In genomic region chr13:114069376-114070097, GRCh38 we compare ENCODE assay signal across 10 cellular contexts.
DNase-seq lines count a peak whose midpoint lies in the region; ATAC-seq and TF ChIP-seq lines count a peak whose summit lies in the region.
"Had no signal": no experiment of that assay in that cellular context is flagged by ENCODE, and none has a peak within 500 bp of the region (broad histone marks: within the 10 kb centered on the region; RNA-seq: fewer than 3 reads in every experiment).

No MANE protein-coding gene starts in this region.

- no peaks in the 10 kb centered on the region for H3K9me3 ChIP-seq in naive thymus-derived CD4-positive, alpha-beta T cell (ENCODE audit: control insufficient read depth in 2 of 3, low read length in 3 of 3)
- no peaks in the 10 kb centered on the region for H3K9me3 ChIP-seq in thyroid gland

- POLR2A ChIA-PET in naive thymus-derived CD4-positive, alpha-beta T cell (lab: Charles Lee): no interaction called here

- TF ChIP-seq CTCF in brain microvascular endothelial cell (IDR thresholded peaks at IDR 0.05; ENCODE audit: low read depth, low read length, missing control alignments) (no peak), thyroid gland (IDR thresholded peaks at IDR 0.05) (no peak)

- in situ Hi-C loops in brain microvascular endothelial cell (cut with HindIII; ENCODE audit: low pct_ligation_motif_present, low sequenced_read_pairs): no loop called here

- H3K4me1 Mint-ChIP-seq in activated T-cell treated with anti-CD3 and anti-CD28 coated beads, Interleukin-2, amount 50 U/mL, for 72 hours (ENCODE audit: low read depth): peaks cover 55% of the 10 kb centered on the region
- peaks cover 47 to 72% (median 69%) of the 10 kb centered on the region in 7 donors for H3K4me1 Mint-ChIP-seq in naive thymus-derived CD4-positive, alpha-beta T cell

- peaks cover 2% of the 10 kb centered on the region in 2 donors for H3K9me3 Mint-ChIP-seq in activated T-cell treated with anti-CD3 and anti-CD28 coated beads, Interleukin-2, amount 50 U/mL, for 72 hours
- H3K9me3 Mint-ChIP-seq in naive thymus-derived CD4-positive, alpha-beta T cell: peaks cover 0 to 4% (median 0%) of the 10 kb centered on the region in 11 donors

- DNase-seq in activated T-cell treated with anti-CD3 and anti-CD28 coated beads, Interleukin-2, amount 50 U/mL, for 1 hour: peak; percentile 16
- DNase-seq in activated T-cell treated with anti-CD3 and anti-CD28 coated beads, Interleukin-2, amount 50 U/mL, for 72 hours: no peak
- DNase-seq in brain microvascular endothelial cell (no peak), thyroid gland (no peak)
- DNase-seq in naive thymus-derived CD4-positive, alpha-beta T cell: no peak
- no peak for DNase-seq in stimulated activated CD4-positive, alpha-beta T cell treated with anti-CD3 and anti-CD28 coated beads, Interleukin-2, amount 100 ng/mL, for 24 hours
- DNase-seq: H9, nucleus accumbens had no signal

- peak overlapping the region in 1 of 2 donors; percentile 77 for H3K4me3 Mint-ChIP-seq in activated T-cell treated with anti-CD3 and anti-CD28 coated beads, Interleukin-2, amount 50 U/mL, for 72 hours
- peak overlapping the region in 2 of 10 donors; percentile 81 to 82 for H3K4me3 Mint-ChIP-seq in naive thymus-derived CD4-positive, alpha-beta T cell
- H3K4me3 Mint-ChIP-seq: H9 had no signal

- 64 to 80% methylated on average over 1 to 19 of the region's 32 CpGs for WGBS in thyroid gland, 2 donors

- no peak overlapping the region for H3K27ac Mint-ChIP-seq in activated T-cell treated with anti-CD3 and anti-CD28 coated beads, Interleukin-2, amount 50 U/mL, for 72 hours
- H3K27ac Mint-ChIP-seq in naive thymus-derived CD4-positive, alpha-beta T cell: peak overlapping the region in 6 of 9 donors; percentile 44 to 97 (median 94)

- H3K4me1 ChIP-seq in naive thymus-derived CD4-positive, alpha-beta T cell (ENCODE audit: control insufficient read depth in 2 of 2, insufficient read depth in 2 of 2, low read length in 2 of 2): peaks cover 41 to 48% of the 10 kb centered on the region in 2 donors
- peaks cover 34 to 59% of the 10 kb centered on the region in 2 donors for H3K4me1 ChIP-seq in thyroid gland

- ATAC-seq in activated T-cell treated with anti-CD3 and anti-CD28 coated beads, Interleukin-2, amount 50 U/mL, for 72 hours (replicated peaks in 1 of 2): no peak
- ATAC-seq in naive thymus-derived CD4-positive, alpha-beta T cell: no peak
- no peak for ATAC-seq in HG02759 (IDR thresholded peaks at IDR 0.05; ENCODE audit: unreplicated experiment)
- no peak for ATAC-seq in GM19395 (IDR thresholded peaks at IDR 0.05; ENCODE audit: unreplicated experiment)

- H3K36me3 Mint-ChIP-seq in activated T-cell treated with anti-CD3 and anti-CD28 coated beads, Interleukin-2, amount 50 U/mL, for 72 hours (ENCODE audit: insufficient read depth in 2 of 2): peaks cover 6 to 12% of the 10 kb centered on the region in 2 donors
- H3K36me3 Mint-ChIP-seq in naive thymus-derived CD4-positive, alpha-beta T cell: peaks cover 8 to 44% (median 34%) of the 10 kb centered on the region in 5 donors

- H3K36me3 ChIP-seq in brain microvascular endothelial cell (replicated peaks) (peaks cover 22% of the 10 kb centered on the region), thyroid gland (no peaks in the 10 kb centered on the region)
- H3K36me3 ChIP-seq in naive thymus-derived CD4-positive, alpha-beta T cell (ENCODE audit: control insufficient read depth in 2 of 3, insufficient read depth in 3 of 3, low read length in 3 of 3): peaks cover 22 to 47% (median 30%) of the 10 kb centered on the region in 3 experiments

- H3K27me3 Mint-ChIP-seq in activated T-cell treated with anti-CD3 and anti-CD28 coated beads, Interleukin-2, amount 50 U/mL, for 72 hours (ENCODE audit: low read depth): no peaks in the 10 kb centered on the region
- no peaks in the 10 kb centered on the region for H3K27me3 Mint-ChIP-seq in naive thymus-derived CD4-positive, alpha-beta T cell

- intact Hi-C loops in naive thymus-derived CD4-positive, alpha-beta T cell (cut with micrococcal nuclease): loop anchor here in 1 of 2 donors (5.0 kb wide), 1 partner anchor 43 kb away; no protein-coding TSS in a partner anchor
- intact Hi-C loops in thyroid gland (cut with DNase I): no loop called here

- CTCF ChIA-PET in naive thymus-derived CD4-positive, alpha-beta T cell (lab: Charles Lee): no interaction called here

- H3K27me3 ChIP-seq in brain microvascular endothelial cell (replicated peaks) (no peaks in the 10 kb centered on the region), thyroid gland (no peaks in the 10 kb centered on the region)
- no peaks in the 10 kb centered on the region for H3K27me3 ChIP-seq in naive thymus-derived CD4-positive, alpha-beta T cell (ENCODE audit: control insufficient read depth in 2 of 2, insufficient read depth in 2 of 2, low read length in 2 of 2)

- H3K27ac ChIP-seq in brain microvascular endothelial cell: peak overlapping the region; percentile 76
- peak overlapping the region; percentile 76 for H3K27ac ChIP-seq in naive thymus-derived CD4-positive, alpha-beta T cell (ENCODE audit: low read depth, low read length)
- peak overlapping the region; percentile 97 to 99 (median 98) for H3K27ac ChIP-seq in thyroid gland

- TF ChIP-seq POLR2A in thyroid gland (IDR thresholded peaks at IDR 0.05): no peak

- H3K4me3 ChIP-seq in brain microvascular endothelial cell (ENCODE audit: low read depth, low read length) (no peak overlapping the region), thyroid gland (replicated peaks in 1 of 3) (no peak overlapping the region)
- H3K4me3 ChIP-seq in naive thymus-derived CD4-positive, alpha-beta T cell (ENCODE audit: low read length): no peak overlapping the region
